Comparison of ENCODE assay signal across 20 cellular contexts in the genomic region with DNA sequence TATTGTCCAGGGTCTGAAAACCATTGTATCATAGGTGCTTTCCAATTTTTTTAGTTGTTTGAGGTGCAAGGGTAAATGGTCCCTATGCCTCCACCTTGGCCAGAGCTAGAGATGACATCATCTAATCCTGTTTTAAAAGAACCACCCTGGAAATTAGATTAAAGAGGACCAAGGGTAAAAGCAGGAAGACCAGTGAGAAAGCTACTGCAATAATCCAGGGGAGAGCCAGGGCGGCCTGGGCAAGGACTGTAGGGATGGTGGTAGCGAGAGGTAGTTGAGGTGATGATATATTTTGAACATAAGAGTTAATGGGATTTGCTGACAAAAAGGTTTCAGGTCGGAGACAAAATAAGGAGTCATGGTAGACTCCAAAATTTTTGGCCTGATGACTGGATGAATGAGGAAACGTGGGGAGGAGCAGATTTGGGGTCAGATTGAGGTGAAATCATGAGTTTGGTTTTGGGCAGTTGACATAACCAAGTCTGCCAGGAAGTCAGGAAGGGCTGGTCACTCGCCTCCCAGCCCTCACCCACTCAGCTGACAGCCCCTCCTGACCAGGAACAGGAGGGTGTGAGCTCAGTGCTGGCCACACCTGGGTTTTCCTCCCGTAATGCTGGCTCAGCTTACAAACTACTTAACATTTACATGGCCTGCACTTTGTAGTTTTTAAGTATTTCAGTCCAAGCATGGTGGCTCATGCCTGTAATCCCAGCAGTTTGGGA. TPM values are rescaled to one million over a fixed set of nuclear protein-coding genes. Genes with fewer than 3 reads are reported as not detected.
DNase-seq lines count a peak whose midpoint lies in the region; ATAC-seq and TF ChIP-seq lines count a peak whose summit lies in the region.
"Had no signal": no experiment of that assay in that cellular context is flagged by ENCODE, and none has a peak within 500 bp of the region (broad histone marks: within the 10 kb centered on the region; RNA-seq: fewer than 3 reads in every experiment).

No MANE protein-coding gene starts in this region.

- H3K4me1 Mint-ChIP-seq in natural killer cell treated with Interleukin-12 subunit alpha and Interleukin-12 subunit beta and Interleukin-15 and Interleukin-18, amount 100 ng/mL, for 72 hours (ENCODE audit: low read depth in 2 of 2): no peaks in the 10 kb centered on the region
- H3K4me1 Mint-ChIP-seq in natural killer cell: no peaks in the 10 kb centered on the region

- no peak overlapping the region for H3K27ac Mint-ChIP-seq in natural killer cell treated with Interleukin-12 subunit alpha and Interleukin-12 subunit beta and Interleukin-15 and Interleukin-18, amount 100 ng/mL, for 72 hours
- H3K27ac Mint-ChIP-seq in natural killer cell: no peak overlapping the region
- H3K27ac Mint-ChIP-seq: CD4-positive, alpha-beta T cell had no signal

- 66 to 72% methylated on average over 6 of the region's 6 CpGs for WGBS in esophagus, 2 donors

- ATAC-seq in natural killer cell treated with Interleukin-12 subunit alpha and Interleukin-12 subunit beta and Interleukin-15 and Interleukin-18, amount 100 ng/mL, for 72 hours: no peak
- ATAC-seq in natural killer cell: no peak
- ATAC-seq: HCT116 had no signal

- H3K27ac ChIP-seq in esophagus (ENCODE audit: low read depth in 2 of 2, low read length in 1 of 2): peak overlapping the region; percentile 26 to 80
- H3K27ac ChIP-seq: GM23248 had no signal

- H3K4me1 ChIP-seq in esophagus (ENCODE audit: control insufficient read depth in 2 of 2, insufficient read depth in 2 of 2, low read length in 1 of 2): peaks cover 2 to 3% of the 10 kb centered on the region in 2 donors

- intact Hi-C loops in natural killer cell (cut with micrococcal nuclease): no loop called here

- no peaks in the 10 kb centered on the region for H3K36me3 ChIP-seq in esophagus (ENCODE audit: control insufficient read depth in 2 of 2, insufficient read depth in 2 of 2, low read length in 1 of 2)

- no peaks in the 10 kb centered on the region for H3K9me3 ChIP-seq in esophagus (ENCODE audit: control insufficient read depth in 2 of 2, insufficient read depth in 1 of 2, low read depth in 1 of 2, low read length in 1 of 2)

- no peaks in the 10 kb centered on the region for H3K27me3 ChIP-seq in esophagus (ENCODE audit: control insufficient read depth in 1 of 2, insufficient read depth in 2 of 2, low read length in 2 of 2)

- H3K36me3 Mint-ChIP-seq in natural killer cell treated with Interleukin-12 subunit alpha and Interleukin-12 subunit beta and Interleukin-15 and Interleukin-18, amount 100 ng/mL, for 72 hours: no peaks in the 10 kb centered on the region
- no peaks in the 10 kb centered on the region for H3K36me3 Mint-ChIP-seq in natural killer cell

- H3K4me3 ChIP-seq in esophagus (ENCODE audit: low read depth in 1 of 2, low read length in 2 of 2): no peak overlapping the region
- H3K4me3 ChIP-seq: GM23248 had no signal

- no peaks in the 10 kb centered on the region for H3K9me3 Mint-ChIP-seq in natural killer cell treated with Interleukin-12 subunit alpha and Interleukin-12 subunit beta and Interleukin-15 and Interleukin-18, amount 100 ng/mL, for 72 hours
- no peaks in the 10 kb centered on the region for H3K9me3 Mint-ChIP-seq in natural killer cell
- H3K9me3 Mint-ChIP-seq: CD4-positive, alpha-beta T cell had no signal

- no peak overlapping the region for H3K4me3 Mint-ChIP-seq in natural killer cell treated with Interleukin-12 subunit alpha and Interleukin-12 subunit beta and Interleukin-15 and Interleukin-18, amount 100 ng/mL, for 72 hours
- no peak overlapping the region for H3K4me3 Mint-ChIP-seq in natural killer cell
- H3K4me3 Mint-ChIP-seq: CD4-positive, alpha-beta T cell had no signal

- POLR2A ChIA-PET in GM10248 (lab: Yijun Ruan, JAX): no interaction called here

- H3K27me3 Mint-ChIP-seq in natural killer cell treated with Interleukin-12 subunit alpha and Interleukin-12 subunit beta and Interleukin-15 and Interleukin-18, amount 100 ng/mL, for 72 hours: peaks cover 29 to 33% of the 10 kb centered on the region in 2 donors
- H3K27me3 Mint-ChIP-seq in natural killer cell (ENCODE audit: low read depth in 2 of 2): peaks cover 8% of the 10 kb centered on the region in 2 donors

- DNase-seq in natural killer cell treated with Interleukin-12 subunit alpha and Interleukin-12 subunit beta and Interleukin-15 and Interleukin-18, amount 100 ng/mL, for 72 hours (ENCODE audit: low spot score): peak; percentile 25
- DNase-seq in natural killer cell (no peak), mesenteric fat pad (ENCODE audit: low spot score) (peak; percentile 57), GM19238 (ENCODE audit: insufficient read length, low spot score) (no peak), AG08395 (ENCODE audit: low spot score) (no peak), GM10248 (ENCODE audit: extremely low spot score) (no peak), amniotic stem cell (lab: John Stamatoyannopoulos, UW) (no peak)
- DNase-seq: AML-193; Calu3; CD4-positive, alpha-beta T cell; DND-41; GDM1; GM23248; KBM-7; NCI-H187 treated with DMSO at 0.1 percent for 48 hours; NCI-H446; NCI-H774 had no signal

- no peak for TF ChIP-seq CTCF in natural killer cell (IDR thresholded peaks at IDR 0.05)
- no peak for TF ChIP-seq CTCF in GM10248 (IDR thresholded peaks at IDR 0.05; ENCODE audit: control extremely low read depth, extremely low read depth, low read depth, missing control alignments)

- CTCF ChIA-PET in GM10248 (lab: Yijun Ruan, JAX): interaction anchor here (0.8 kb wide), 1 partner anchor 11 kb away, joined by 3 read pairs; no protein-coding TSS in a partner anchor

RNA-seq across cellular contexts. Expression of a gene that starts 23.0 kb away (rescaled TPM):
- not detected for total RNA-seq in natural killer cell treated with Interleukin-12 subunit alpha and Interleukin-12 subunit beta and Interleukin-15 and Interleukin-18, amount 100 ng/mL, for 72 hours
- under 1 TPM in 1 of 3 donors, not detected in 2; 0.33 TPM for total RNA-seq in natural killer cell
- polyA plus RNA-seq in esophagus: 1 to 10 TPM in 1 of 2 donors, under 1 TPM in 1; 0.75 to 1.1 TPM
- total RNA-seq in mesenteric fat pad: 2.3 TPM
- total RNA-seq: Calu3; CD4-positive, alpha-beta T cell; GM23248 had no signal
- polyA plus RNA-seq: GM23248 had no signal

RNA-seq across cellular contexts. Expression of a gene that starts 42.9 kb away (rescaled TPM):
- not detected for total RNA-seq in natural killer cell treated with Interleukin-12 subunit alpha and Interleukin-12 subunit beta and Interleukin-15 and Interleukin-18, amount 100 ng/mL, for 72 hours
- total RNA-seq in natural killer cell (under 1 TPM; 0.30 to 0.68 (median 0.33) TPM), mesenteric fat pad (not detected)
- under 1 TPM; 0.01 to 0.02 TPM for polyA plus RNA-seq in esophagus
- total RNA-seq: A673, Calu3, GM23248 had no signal
- polyA plus RNA-seq: GM23248 had no signal

RNA-seq across cellular contexts. Expression of a gene that starts 46.8 kb away (rescaled TPM):
- not detected for total RNA-seq in natural killer cell treated with Interleukin-12 subunit alpha and Interleukin-12 subunit beta and Interleukin-15 and Interleukin-18, amount 100 ng/mL, for 72 hours
- total RNA-seq in natural killer cell (not detected), mesenteric fat pad (not detected)
- polyA plus RNA-seq in esophagus: under 1 TPM; 0.06 to 0.19 TPM
- total RNA-seq: A673; Calu3; CD4-positive, alpha-beta T cell; GM23248 had no signal
- polyA plus RNA-seq: GM23248 had no signal

RNA-seq across cellular contexts. Expression of a gene that starts 52.8 kb away (rescaled TPM):
- total RNA-seq in natural killer cell treated with Interleukin-12 subunit alpha and Interleukin-12 subunit beta and Interleukin-15 and Interleukin-18, amount 100 ng/mL, for 72 hours: under 1 TPM in 1 of 2 donors, not detected in 1; 0.19 TPM
- not detected for total RNA-seq in natural killer cell
- polyA plus RNA-seq in esophagus: 100 to 1,000 TPM; 101 to 129 TPM
- not detected for total RNA-seq in mesenteric fat pad
- total RNA-seq: A673; CD4-positive, alpha-beta T cell; GM23248 had no signal
- polyA plus RNA-seq: GM23248 had no signal

Comparison
In these comparisons a context has a peak if more than half of its experiments do, and no peak if none do; other contexts are left out.
1. DNase-seq: peak in natural killer cell treated with Interleukin-12 subunit alpha and Interleukin-12 subunit beta and Interleukin-15 and Interleukin-18, amount 100 ng/mL, for 72 hours (single experiment) and mesenteric fat pad (single experiment); none in natural killer cell (single experiment), GM19238 (single experiment), AG08395 (single experiment), GM10248 (single experiment) and amniotic stem cell (single experiment).